Comparison of ENCODE assay signal across 1 cellular context in the genomic region with DNA sequence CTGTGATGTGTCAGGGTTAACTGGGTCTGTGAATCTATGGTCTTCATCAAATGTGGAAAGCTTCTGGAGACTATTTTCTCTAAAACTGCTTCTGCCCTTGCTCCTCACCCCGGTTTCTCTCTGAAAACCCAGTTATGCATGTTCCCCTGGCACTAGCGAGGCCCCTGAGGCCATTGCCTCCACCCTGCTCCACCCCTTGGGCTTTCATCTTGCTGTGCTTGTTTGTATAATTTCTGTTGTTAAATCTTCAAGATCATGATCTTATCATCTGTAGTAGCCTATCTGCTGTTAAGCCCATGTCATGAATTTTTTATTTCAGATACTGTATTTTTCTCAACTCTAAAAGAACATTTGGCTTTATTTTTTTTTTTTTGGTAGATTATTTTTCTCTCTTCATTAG.
TF ChIP-seq lines count a peak whose summit lies in the region.

No MANE protein-coding gene starts in this region.

TF ChIP-seq in endothelial cell of umbilical vein, 7 proteins besides CTCF, POLR2A, EP300 and RAD21 (continued from another document):
- TF ChIP-seq, protein P1, sequence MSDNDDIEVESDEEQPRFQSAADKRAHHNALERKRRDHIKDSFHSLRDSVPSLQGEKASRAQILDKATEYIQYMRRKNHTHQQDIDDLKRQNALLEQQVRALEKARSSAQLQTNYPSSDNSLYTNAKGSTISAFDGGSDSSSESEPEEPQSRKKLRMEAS (IDR thresholded peaks at IDR 0.05; ENCODE audit: insufficient read depth, insufficient read length) = no peak
